ENCODE assay signal across 25 cellular contexts in genomic region chr3:31552103-31552502, GRCh38.
"Had no signal": no experiment of that assay in that cellular context is flagged by ENCODE, and none has a peak within 500 bp of the region (broad histone marks: within the 10 kb centered on the region; RNA-seq: fewer than 3 reads in every experiment).

No MANE protein-coding gene starts in this region.

- ATAC-seq: activated T-cell treated with anti-CD3 and anti-CD28 coated beads, Interleukin-2, amount 50 U/mL, for 72 hours; Panc1; Right ventricle myocardium inferior had no signal

- H3K4me3 Mint-ChIP-seq: activated CD4-positive, alpha-beta memory T cell treated with anti-CD3 and anti-CD28 coated beads for 36 hours; activated CD4-positive, alpha-beta T cell treated with anti-CD3 and anti-CD28 coated beads, Interleukin-2, amount 10 ng/mL, durations not matched to agents 7 days and 5 days; activated T-cell treated with anti-CD3 and anti-CD28 coated beads, Interleukin-2, amount 50 U/mL, for 72 hours had no signal

- H3K27me3 Mint-ChIP-seq: activated CD4-positive, alpha-beta memory T cell treated with anti-CD3 and anti-CD28 coated beads for 36 hours; activated CD4-positive, alpha-beta T cell treated with anti-CD3 and anti-CD28 coated beads, Interleukin-2, amount 10 ng/mL, durations not matched to agents 7 days and 5 days had no signal

- H3K36me3 ChIP-seq: brain microvascular endothelial cell, cardiac muscle cell had no signal

- DNase-seq: activated CD4-positive, alpha-beta memory T cell treated with anti-CD3 and anti-CD28 coated beads for 36 hours; activated CD4-positive, alpha-beta T cell treated with anti-CD3 and anti-CD28 coated beads, Interleukin-2, amount 10 ng/mL, durations not matched to agents 7 days and 5 days; activated CD4-positive, CD25-positive, alpha-beta regulatory T cell; activated CD8-positive, alpha-beta memory T cell treated with anti-CD3 and anti-CD28 coated beads for 24 hours; activated naive CD4-positive, alpha-beta T cell treated with anti-CD3 and anti-CD28 coated beads, Interleukin-2, amount 50 U/mL, for 16 hours; activated T-cell treated with anti-CD3 and anti-CD28 coated beads, Interleukin-2, amount 50 U/mL, for 72 hours; brain microvascular endothelial cell; Kasumi-1; KBM-7; NCI-H1092; NCI-H1417; NCI-H1930; NCI-H2171; NCI-H2227 treated with DMSO at 0.1 percent for 48 hours; NCI-H510A; NCI-H526 treated with DMSO at 0.1 percent for 48 hours; NK-92 treated with Interleukin-12 subunit alpha and Interleukin-12 subunit beta, amount 100 ng/mL, for 24 hours; OCI-M1; RPMI8226; T-helper 1 cell had no signal

- H3K27me3 ChIP-seq: brain microvascular endothelial cell, cardiac muscle cell had no signal

- H3K4me3 ChIP-seq: cardiac muscle cell, SK-N-MC had no signal

- H3K27ac ChIP-seq: brain microvascular endothelial cell, cardiac muscle cell, SK-N-MC, VCaP had no signal

- H3K27ac Mint-ChIP-seq: activated CD4-positive, alpha-beta memory T cell treated with anti-CD3 and anti-CD28 coated beads for 36 hours; activated CD4-positive, alpha-beta T cell treated with anti-CD3 and anti-CD28 coated beads, Interleukin-2, amount 10 ng/mL, durations not matched to agents 7 days and 5 days; activated T-cell treated with anti-CD3 and anti-CD28 coated beads, Interleukin-2, amount 50 U/mL, for 72 hours had no signal
